In genomic region chr7:30771859-30772429, GRCh38 we compare ENCODE assay signal across 8 cellular contexts. TPM values are rescaled to one million over a fixed set of nuclear protein-coding genes. Genes with fewer than 3 reads are reported as not detected.
DNase-seq lines count a peak whose midpoint lies in the region; ATAC-seq and TF ChIP-seq lines count a peak whose summit lies in the region.

No MANE protein-coding gene starts in this region.

- CTCF ChIA-PET in T-cell (lab: Charles Lee), result no interaction called here

- peaks cover 7% of the 10 kb centered on the region for H3K79me2 ChIP-seq in parathyroid adenoma

- H3K4me3 ChIP-seq in fibroblast of villous mesenchyme (ENCODE audit: low read depth, low read length) (peak overlapping the region; percentile 80), parathyroid adenoma (ENCODE audit: low read depth, low read length) (peak overlapping the region; percentile 81)

- no peaks in the 10 kb centered on the region for H3K9me3 Mint-ChIP-seq in HFFc6
- no peaks in the 10 kb centered on the region for H3K9me3 Mint-ChIP-seq in T-cell

- peak overlapping the region; percentile 94 for H3K4me2 ChIP-seq in parathyroid adenoma (ENCODE audit: low read length)

- H3K4me3 Mint-ChIP-seq in HFFc6 (peak overlapping the region; percentile 88), T-cell (peak overlapping the region; percentile 78 to 86 (median 84))

- H3K27me3 ChIP-seq in parathyroid adenoma (ENCODE audit: control insufficient read depth, insufficient read depth, low read length), result no peaks in the 10 kb centered on the region

- H3K36me3 Mint-ChIP-seq in HFFc6 (ENCODE audit: low read depth), result no peaks in the 10 kb centered on the region
- H3K36me3 Mint-ChIP-seq in T-cell, result no peaks in the 10 kb centered on the region

- peak; percentile 7 to 13 (median 8) for ATAC-seq in T-cell (replicated peaks in 1 of 4)

- no peak overlapping the region for H3K9ac ChIP-seq in parathyroid adenoma

- peak overlapping the region; percentile 99 for H2AFZ ChIP-seq in parathyroid adenoma

- H3K27ac Mint-ChIP-seq in HFFc6 (peak overlapping the region; percentile 76), T-cell (peak overlapping the region; percentile 55 to 83)

- H3K27ac ChIP-seq in parathyroid adenoma, result peak overlapping the region; percentile 66

- H3K36me3 ChIP-seq in parathyroid adenoma (ENCODE audit: control insufficient read depth, insufficient read depth, low read length), result no peaks in the 10 kb centered on the region

- TF ChIP-seq CTCF in HFFc6 (IDR thresholded peaks at IDR 0.05), result no peak
- TF ChIP-seq CTCF in fibroblast of villous mesenchyme (IDR thresholded peaks at IDR 0.05; ENCODE audit: insufficient read depth, low read depth, low read length), result no peak
- TF ChIP-seq CTCF in parathyroid adenoma (IDR thresholded peaks at IDR 0.05), result no peak

- peaks cover 8% of the 10 kb centered on the region for H3K4me1 Mint-ChIP-seq in HFFc6 (ENCODE audit: low read depth)
- H3K4me1 Mint-ChIP-seq in T-cell, result peaks cover 6 to 12% (median 6%) of the 10 kb centered on the region in 3 donors

- H3K9me3 ChIP-seq in parathyroid adenoma (ENCODE audit: control insufficient read depth, low read length), result no peaks in the 10 kb centered on the region

- POLR2A ChIA-PET in T-cell (lab: Charles Lee), result no interaction called here

- no peaks in the 10 kb centered on the region; the same call in 1 of the 2 replicates for H3K27me3 Mint-ChIP-seq in HFFc6 (ENCODE audit: insufficient read depth)
- H3K27me3 Mint-ChIP-seq in T-cell, result no peaks in the 10 kb centered on the region

- H3K4me1 ChIP-seq in parathyroid adenoma, result no peaks in the 10 kb centered on the region

- peak; percentile 12 for DNase-seq in NCI-H345 (lab: John Stamatoyannopoulos, UW)
- no peak for DNase-seq in NCI-H345 treated with DMSO at 0.1 percent for 48 hours (lab: John Stamatoyannopoulos, UW; ENCODE audit: unreplicated experiment)
- no peak for DNase-seq in HFFc6
- DNase-seq in T-cell, result peak in 1 of 34 experiments; percentile 1
- no peak for DNase-seq in fibroblast of villous mesenchyme (ENCODE audit: low read depth)
- DNase-seq in cortex of kidney (lab: John Stamatoyannopoulos, UW), result no peak
- DNase-seq in iPS-NIHi7 (ENCODE audit: extremely low spot score), result no peak

RNA-seq across cellular contexts. Expression of gene MINDY4, which starts 0.7 kb away (rescaled TPM):
- 1 to 10 TPM; 2.3 to 3.3 (median 2.6) TPM for total RNA-seq in HFFc6 (2021; fragmentation: NEBNext Ultra II Directional; extraction: Animal tissue kit (Norgen Biotek cat#: 25700))
- total RNA-seq in T-cell (1 to 10 TPM in 4 of 5 donors, under 1 TPM in 1; 0.60 to 1.7 (median 1.2) TPM), fibroblast of villous mesenchyme (11.0 and 17.3 TPM in 2 replicates)

RNA-seq across cellular contexts. Expression of gene INMT, which starts 20.0 kb away (rescaled TPM):
- total RNA-seq in HFFc6 (2021; fragmentation: NEBNext Ultra II Directional; extraction: Animal tissue kit (Norgen Biotek cat#: 25700)), result not detected
- 1 to 10 TPM in 1 of 5 donors, under 1 TPM in 4; 0.14 to 1.7 (median 0.75) TPM for total RNA-seq in T-cell
- 15.8 and 48.4 TPM in 2 replicates for total RNA-seq in fibroblast of villous mesenchyme
